In the genomic region with DNA sequence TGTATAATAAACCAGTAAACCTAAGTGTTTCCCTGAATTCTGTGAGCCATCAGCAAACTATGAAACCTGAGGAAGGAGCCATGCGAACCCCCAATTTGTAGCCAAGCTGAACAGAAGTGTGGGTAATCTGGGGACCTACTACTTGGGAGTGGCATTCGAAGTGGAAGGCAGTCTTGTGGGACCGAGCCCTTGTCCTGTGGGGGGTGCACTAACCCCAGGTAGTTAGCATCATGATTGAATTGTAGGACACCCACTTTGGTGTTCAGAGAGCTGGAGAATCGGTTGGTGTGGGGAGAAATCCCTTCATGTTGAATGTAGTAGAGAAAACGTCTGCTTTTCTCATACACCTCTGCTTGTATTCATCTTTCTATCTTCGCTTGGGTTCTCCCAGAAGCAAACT, we compare ENCODE assay signal across 1 cellular context.
TF ChIP-seq lines count a peak whose summit lies in the region.

No MANE protein-coding gene starts in this region.

TF ChIP-seq in H1, 55 proteins besides CTCF, POLR2A, EP300 and RAD21 (continued from another document):
- TF ChIP-seq HDAC2 (IDR thresholded peaks at IDR 0.05; ENCODE audit: borderline replicate concordance in 1 of 2, low read depth in 2 of 2, low read length in 2 of 2) (no peak), SUZ12 (IDR thresholded peaks at IDR 0.05; ENCODE audit: low read length) (no peak), BRCA1 (IDR thresholded peaks at IDR 0.05; ENCODE audit: low read depth, low read length) (no peak), EGR1 (IDR thresholded peaks at IDR 0.05; ENCODE audit: borderline replicate concordance, low read depth, low read length) (no peak), RXRA (IDR thresholded peaks at IDR 0.05; ENCODE audit: insufficient read depth, low read depth, low read length) (no peak), RNF2 (IDR thresholded peaks at IDR 0.05; ENCODE audit: borderline replicate concordance, low read depth, low read length, missing control alignments, poor library complexity, severe bottlenecking) (no peak), SRF (IDR thresholded peaks at IDR 0.05; ENCODE audit: low read depth, low read length) (no peak)
- TF ChIP-seq, protein P1, sequence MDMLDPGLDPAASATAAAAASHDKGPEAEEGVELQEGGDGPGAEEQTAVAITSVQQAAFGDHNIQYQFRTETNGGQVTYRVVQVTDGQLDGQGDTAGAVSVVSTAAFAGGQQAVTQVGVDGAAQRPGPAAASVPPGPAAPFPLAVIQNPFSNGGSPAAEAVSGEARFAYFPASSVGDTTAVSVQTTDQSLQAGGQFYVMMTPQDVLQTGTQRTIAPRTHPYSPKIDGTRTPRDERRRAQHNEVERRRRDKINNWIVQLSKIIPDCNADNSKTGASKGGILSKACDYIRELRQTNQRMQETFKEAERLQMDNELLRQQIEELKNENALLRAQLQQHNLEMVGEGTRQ (IDR thresholded peaks at IDR 0.05; ENCODE audit: low read length), result no peak
